ENCODE assay signal across 15 cellular contexts in genomic region chr18:25786778-25787177, GRCh38.
DNase-seq lines count a peak whose midpoint lies in the region; ATAC-seq, FAIRE-seq and TF ChIP-seq lines count a peak whose summit lies in the region.
"Had no signal": no experiment of that assay in that cellular context is flagged by ENCODE, and none has a peak within 500 bp of the region (broad histone marks: within the 10 kb centered on the region; RNA-seq: fewer than 3 reads in every experiment).

No MANE protein-coding gene starts in this region.

- no peak overlapping the region for H4K5ac ChIP-seq in IMR-90 (ENCODE audit: low read depth, low read length)

- intact Hi-C loops in IMR-90 (cut with micrococcal nuclease), result no loop called here

- POLR2A ChIA-PET in IMR-90 (lab: Charles Lee; ENCODE audit: unreplicated experiment), result no interaction called here

- H3K4ac ChIP-seq in IMR-90 (ENCODE audit: low read depth, low read length), result peak overlapping the region; percentile 69; the same call in 1 of the 2 replicates

- H3K36me3 ChIP-seq in IMR-90 (ENCODE audit: control insufficient read depth, insufficient read depth, low read length), result no peaks in the 10 kb centered on the region
- no peaks in the 10 kb centered on the region for H3K36me3 ChIP-seq in brain microvascular endothelial cell (replicated peaks)
- no peaks in the 10 kb centered on the region for H3K36me3 ChIP-seq in keratinocyte (ENCODE audit: control insufficient read depth in 2 of 2, extremely low read depth in 1 of 2, insufficient read depth in 2 of 2, low read length in 2 of 2)
- H3K36me3 ChIP-seq: upper lobe of left lung had no signal

- no peaks in the 10 kb centered on the region for H3K79me1 ChIP-seq in IMR-90 (ENCODE audit: low read depth in 1 of 2, low read length in 2 of 2)

- TF ChIP-seq CTCF in IMR-90 (conservative IDR thresholded peaks at IDR 0.05; ENCODE audit: low read depth, low read length) (no peak), brain microvascular endothelial cell (IDR thresholded peaks at IDR 0.05; ENCODE audit: low read depth, low read length, missing control alignments) (no peak), keratinocyte (optimal IDR thresholded peaks at IDR 0.05 in 1 of 3, IDR thresholded peaks at IDR 0.05 in 1 of 3, conservative IDR thresholded peaks at IDR 0.05 in 1 of 3; ENCODE audit: extremely low read depth in 1 of 3, insufficient read depth in 2 of 3, low read length in 3 of 3) (no peak)

- H4K91ac ChIP-seq in IMR-90 (ENCODE audit: insufficient read depth, low read depth, low read length), result peak overlapping the region; percentile 86; the same call in 1 of the 2 replicates

- peak overlapping the region; percentile 35 for H3K14ac ChIP-seq in IMR-90 (replicated peaks; ENCODE audit: low read depth, low read length)

- H2AFZ ChIP-seq in IMR-90 (replicated peaks; ENCODE audit: low read length, poor library complexity) (no peak overlapping the region), keratinocyte (ENCODE audit: control insufficient read depth, low read length) (no peak overlapping the region)

- H3K18ac ChIP-seq in IMR-90 (ENCODE audit: low read depth, low read length), result peak overlapping the region; percentile 9; the same call in 1 of the 2 replicates

- H3K4me3 ChIP-seq in IMR-90 (ENCODE audit: insufficient read depth, low read depth, low read length) (no peak overlapping the region), brain microvascular endothelial cell (ENCODE audit: low read depth, low read length) (no peak overlapping the region), keratinocyte (ENCODE audit: control insufficient read depth in 2 of 3, extremely low read depth in 1 of 3, insufficient read depth in 2 of 3, low read depth in 1 of 3, low read length in 3 of 3) (no peak overlapping the region)
- H3K4me3 ChIP-seq: A549, GM12878, upper lobe of left lung had no signal

- DNase-seq in ACHN, result peak; percentile 76
- DNase-seq in IMR-90, result peak; percentile 83
- DNase-seq in brain microvascular endothelial cell, result peak; percentile 91
- DNase-seq in keratinocyte (ENCODE audit: low read depth, low spot score), result no peak
- no peak for DNase-seq in activated T-cell treated with anti-CD3 and anti-CD28 coated beads, Interleukin-2, amount 50 U/mL, for 1 hour
- DNase-seq in NK-92 (lab: John Stamatoyannopoulos, UW; ENCODE audit: unreplicated experiment), result no peak
- no peak for DNase-seq in NCI-H524 (lab: John Stamatoyannopoulos, UW)
- DNase-seq: activated naive CD4-positive, alpha-beta T cell treated with anti-CD3 and anti-CD28 coated beads, Interleukin-2, amount 10 ng/mL, durations not matched to agents 7 days and 5 days; DMS153; glutamatergic neuron; NCI-H1048; upper lobe of left lung had no signal

- dilution Hi-C loops in IMR-90 (cut with HindIII; ENCODE audit: low sequenced_read_pairs, unreplicated experiment) (no loop called here), keratinocyte (cut with MboI; ENCODE audit: extremely low pct_ligation_motif_present, low sequenced_read_pairs) (no loop called here)

- no peak overlapping the region for H2AK9ac ChIP-seq in IMR-90 (replicated peaks; ENCODE audit: low read depth, low read length, poor library complexity)

- H4K20me1 ChIP-seq in IMR-90 (ENCODE audit: insufficient read depth, low read length) (no peaks in the 10 kb centered on the region), keratinocyte (ENCODE audit: control insufficient read depth, extremely low read depth, insufficient read depth, low read length) (no peaks in the 10 kb centered on the region)

- H3K4me1 ChIP-seq in IMR-90 (ENCODE audit: control insufficient read depth, insufficient read depth, low read length) (peaks cover 5% of the 10 kb centered on the region; the same call in 1 of the 2 replicates), keratinocyte (ENCODE audit: control insufficient read depth, extremely low read depth, insufficient read depth, low read length) (peaks cover 12% of the 10 kb centered on the region)
- H3K4me1 ChIP-seq: A549, upper lobe of left lung had no signal

- peak; percentile 57 for FAIRE-seq in keratinocyte (lab: Jason Lieb, UNC)
- FAIRE-seq: A549, GM12878 had no signal

- no peaks in the 10 kb centered on the region for H3K79me2 ChIP-seq in keratinocyte (ENCODE audit: control insufficient read depth, insufficient read depth, low read length)

- H2BK15ac ChIP-seq in IMR-90 (ENCODE audit: low read depth, low read length), result peak overlapping the region; percentile 93; the same call in 2 of the 3 replicates

- H3K9me1 ChIP-seq in IMR-90 (ENCODE audit: insufficient read depth, low read length), result peaks cover 5% of the 10 kb centered on the region; the same call in 1 of the 2 replicates
- H3K9me1 ChIP-seq in keratinocyte (ENCODE audit: control insufficient read depth, extremely low read depth, insufficient read depth, low read length), result no peaks in the 10 kb centered on the region

- H3K4me2 ChIP-seq in IMR-90 (ENCODE audit: low read depth, low read length) (peak overlapping the region; percentile 41; the same call in 1 of the 2 replicates), keratinocyte (ENCODE audit: control insufficient read depth, extremely low read depth, insufficient read depth, low read depth, low read length) (peak overlapping the region; percentile 9)
- H3K4me2 ChIP-seq: A549 had no signal

- in situ Hi-C loops in ACHN (cut with HindIII; ENCODE audit: low pct_ligation_motif_present, low pct_unique_long_range_greater_than_20kb, low sequenced_read_pairs), result no loop called here
- in situ Hi-C loops in IMR-90 (cut with MboI; ENCODE audit: low sequenced_read_pairs), result no loop called here
- in situ Hi-C loops in brain microvascular endothelial cell (cut with HindIII; ENCODE audit: low pct_ligation_motif_present, low sequenced_read_pairs), result no loop called here

- peak overlapping the region; percentile 72 for H2AK5ac ChIP-seq in IMR-90 (ENCODE audit: low read depth, low read length)

- peak; percentile 90 for ATAC-seq in IMR-90 (ENCODE audit: low read depth)
- ATAC-seq in HG03108 (IDR thresholded peaks at IDR 0.05; ENCODE audit: unreplicated experiment), result no peak
- ATAC-seq: A549, GM12878 had no signal

- no peak for TF ChIP-seq POLR2A in IMR-90 (IDR thresholded peaks at IDR 0.05; ENCODE audit: low read depth, low read length)

- H3K27ac ChIP-seq in IMR-90 (ENCODE audit: insufficient read depth, low read length), result no peak overlapping the region
- peak overlapping the region; percentile 67 for H3K27ac ChIP-seq in brain microvascular endothelial cell
- H3K27ac ChIP-seq in keratinocyte (ENCODE audit: control insufficient read depth, insufficient read depth, low read length), result no peak overlapping the region
- H3K27ac ChIP-seq: A549, upper lobe of left lung had no signal

- H2BK120ac ChIP-seq in IMR-90 (ENCODE audit: low read depth, low read length), result peak overlapping the region; percentile 77

- peak overlapping the region; percentile 86 for H2BK20ac ChIP-seq in IMR-90 (ENCODE audit: low read depth, low read length)

- H3K23ac ChIP-seq in IMR-90 (ENCODE audit: low read depth, low read length), result no peak overlapping the region

- H2BK5ac ChIP-seq in IMR-90 (ENCODE audit: low read depth, low read length, poor library complexity, severe bottlenecking), result peak overlapping the region; percentile 28

- no peak for TF ChIP-seq RAD21 in IMR-90 (IDR thresholded peaks at IDR 0.05; ENCODE audit: low read length)

- no peaks in the 10 kb centered on the region for H3K27me3 ChIP-seq in IMR-90 (ENCODE audit: control insufficient read depth, insufficient read depth, low read length)
- H3K27me3 ChIP-seq in brain microvascular endothelial cell (replicated peaks), result no peaks in the 10 kb centered on the region
- H3K27me3 ChIP-seq in keratinocyte (ENCODE audit: control insufficient read depth, extremely low read depth, insufficient read depth, low read length), result no peaks in the 10 kb centered on the region
- H3K27me3 ChIP-seq: upper lobe of left lung had no signal

- H3K9ac ChIP-seq in IMR-90 (ENCODE audit: low read depth, low read length) (no peak overlapping the region), keratinocyte (ENCODE audit: control insufficient read depth, extremely low read depth, insufficient read depth, low read length) (no peak overlapping the region)

- 0 out of 4 replicates have a peak overlapping the region, but pooled peaks of 1 of the 2 experiments have one; percentile 39 for H4K8ac ChIP-seq in IMR-90 (ENCODE audit: low read depth in 2 of 2, low read length in 2 of 2)

- CTCF ChIA-PET in IMR-90 (lab: Yijun Ruan, JAX), result no interaction called here

- peak overlapping the region; percentile 23; the same call in 1 of the 2 replicates for H3K56ac ChIP-seq in IMR-90 (ENCODE audit: extremely low read depth, insufficient read depth, low read length)

- no peaks in the 10 kb centered on the region for H3K9me3 ChIP-seq in IMR-90 (ENCODE audit: control insufficient read depth, insufficient read depth, low read length)
- H3K9me3 ChIP-seq in keratinocyte (ENCODE audit: control insufficient read depth, low read depth, low read length), result no peaks in the 10 kb centered on the region
- H3K9me3 ChIP-seq: A549, upper lobe of left lung had no signal

- no CpG with 5 or more reads among the region's 2 CpGs for WGBS in IMR-90 (ENCODE audit: extremely low coverage in 2 of 2, insufficient read length in 1 of 2), 2 experiments

- BruUV-seq in IMR-90 (replicated peaks; lab: Mats Ljungman, UMichigan), result no TSS peak

TF ChIP-seq in IMR-90, 13 proteins besides CTCF, POLR2A, EP300 and RAD21:
- no peak for TF ChIP-seq USF2 (IDR thresholded peaks at IDR 0.05; ENCODE audit: low read depth, low read length)
- TF ChIP-seq FOS (IDR thresholded peaks at IDR 0.05; ENCODE audit: low read depth, low read length), result peak; percentile 58

Comparison
In these comparisons a context has a peak if more than half of its experiments do, and no peak if none do; other contexts are left out.
1. DNase-seq: peak in ACHN (single experiment), IMR-90 (single experiment) and brain microvascular endothelial cell (single experiment); none in keratinocyte (single experiment), activated T-cell treated with anti-CD3 and anti-CD28 coated beads, Interleukin-2, amount 50 U/mL, for 1 hour (single experiment), NK-92 (single experiment) and NCI-H524 (0 of 2).